In genomic region chr4:92305148-92305877, GRCh38 we compare ENCODE assay signal across 8 cellular contexts.
DNase-seq lines count a peak whose midpoint lies in the region; ATAC-seq and TF ChIP-seq lines count a peak whose summit lies in the region.

No MANE protein-coding gene starts in this region.

- H3K9me3 ChIP-seq in SK-N-MC (ENCODE audit: low read depth, low read length) (no peaks in the 10 kb centered on the region), neuron (ENCODE audit: low read length) (no peaks in the 10 kb centered on the region)

- H3K36me3 ChIP-seq in SK-N-MC (ENCODE audit: insufficient read depth, low read length) (no peaks in the 10 kb centered on the region), neuron (ENCODE audit: insufficient read depth, low read length) (no peaks in the 10 kb centered on the region)

- peaks cover 8% of the 10 kb centered on the region for H3K27me3 ChIP-seq in neuron (ENCODE audit: insufficient read depth, low read length)

- H3K4me1 ChIP-seq in neuron (ENCODE audit: insufficient read depth, low read length): peaks cover 24% of the 10 kb centered on the region

- DNase-seq in AG04449 (ENCODE audit: low read depth, low spot score): no peak
- no peak for DNase-seq in SK-N-MC (ENCODE audit: low read depth, low spot score)
- peak; percentile 11 for DNase-seq in foreskin melanocyte
- no peak for DNase-seq in GF-D8 (lab: John Stamatoyannopoulos, UW)

- peak; percentile 44 for ATAC-seq in HG02642 (IDR thresholded peaks at IDR 0.05; ENCODE audit: poor library complexity, unreplicated experiment)
- no peak for ATAC-seq in HG03432 (IDR thresholded peaks at IDR 0.05; ENCODE audit: unreplicated experiment)
- ATAC-seq in HG03439 (IDR thresholded peaks at IDR 0.05; ENCODE audit: unreplicated experiment): no peak

- CTCF ChIA-PET in AG04449 (lab: Yijun Ruan, JAX): interaction anchor here (0.8 kb wide), 1 partner anchor 82 kb away, joined by 4 read pairs; no protein-coding TSS in a partner anchor

- H3K4me3 ChIP-seq in AG04449 (ENCODE audit: low read depth, low read length) (peak overlapping the region; percentile 25), SK-N-MC (peak overlapping the region; percentile 87), neuron (ENCODE audit: low read length) (peak overlapping the region; percentile 80)

- no peak for TF ChIP-seq CTCF in AG04449 (IDR thresholded peaks at IDR 0.05; ENCODE audit: insufficient read depth, low read length, missing control alignments)

- H3K27ac ChIP-seq in SK-N-MC: no peak overlapping the region

- POLR2A ChIA-PET in AG04449 (lab: Yijun Ruan, JAX): no interaction called here

- H3K9ac ChIP-seq in SK-N-MC (ENCODE audit: insufficient read length): peak overlapping the region; percentile 45

- peak overlapping the region; percentile 94 for H2AFZ ChIP-seq in neuron (ENCODE audit: low read depth, low read length)

Comparison
In these comparisons a context has a peak if more than half of its experiments do, and no peak if none do; other contexts are left out.
1. H3K4me3 ChIP-seq: peak in every context shown above with its lines; median percentile 87 in SK-N-MC; 80 in neuron; 25 in AG04449.